ENCODE assay signal across 25 cellular contexts in genomic region chr15:44566176-44566575, GRCh38.
"Had no signal": no experiment of that assay in that cellular context is flagged by ENCODE, and none has a peak within 500 bp of the region (broad histone marks: within the 10 kb centered on the region; RNA-seq: fewer than 3 reads in every experiment).

No MANE protein-coding gene starts in this region.

- H3K27me3 Mint-ChIP-seq: naive B cell, type B pancreatic cell had no signal

- H3K27me3 ChIP-seq: heart left ventricle, spleen, suprapubic skin, thyroid gland, uterus had no signal

- H3K79me2 ChIP-seq: parathyroid adenoma had no signal

- H3K27ac ChIP-seq: coronary artery, heart left ventricle, parathyroid adenoma, prostate gland, spleen, suprapubic skin, thyroid gland, uterus had no signal

- H2AFZ ChIP-seq: parathyroid adenoma had no signal

- H3K9me3 Mint-ChIP-seq: naive B cell had no signal

- H3K9me3 ChIP-seq: prostate gland, suprapubic skin, thyroid gland, uterus had no signal

- H3K4me1 Mint-ChIP-seq: naive B cell, nephron had no signal

- DNase-seq: effector CD4-positive, alpha-beta T cell; heart left ventricle; hippocampal formation; left colon; left ventricle myocardium superior; mesendoderm; naive B cell; occipital lobe; retina; spleen; stimulated activated CD4-positive, alpha-beta T cell treated with anti-CD3 and anti-CD28 coated beads, Interleukin-15, amount 100 ng/mL, for 24 hours; stimulated activated CD4-positive, alpha-beta T cell treated with anti-CD3 and anti-CD28 coated beads, Interleukin-1b, Interleukin-23, amount 100 ng/mL, for 48 hours; stimulated activated CD4-positive, alpha-beta T cell treated with anti-CD3 and anti-CD28 coated beads, Interleukin-4, amount 100 ng/mL, for 24 hours; stimulated activated naive CD4-positive, alpha-beta T cell treated with Interleukin-2 at 50 U/mL for 16 hours; thyroid gland; uterus had no signal

- H3K9ac ChIP-seq: parathyroid adenoma had no signal

- H3K27ac Mint-ChIP-seq: nephron, type B pancreatic cell had no signal

- H3K4me3 Mint-ChIP-seq: naive B cell, nephron, type B pancreatic cell had no signal

- ATAC-seq: esophagus mucosa, heart left ventricle, left colon, left ventricle myocardium superior, sciatic nerve had no signal

- H3K4me3 ChIP-seq: coronary artery, heart left ventricle, lung, prostate gland, spleen, suprapubic skin, thyroid gland, uterus had no signal

- H3K4me1 ChIP-seq: heart left ventricle, parathyroid adenoma, prostate gland, spleen, suprapubic skin, thyroid gland, uterus had no signal

- H3K36me3 ChIP-seq: uterus had no signal
